16 cellular contexts compared by ENCODE assay signal in the genomic region with DNA sequence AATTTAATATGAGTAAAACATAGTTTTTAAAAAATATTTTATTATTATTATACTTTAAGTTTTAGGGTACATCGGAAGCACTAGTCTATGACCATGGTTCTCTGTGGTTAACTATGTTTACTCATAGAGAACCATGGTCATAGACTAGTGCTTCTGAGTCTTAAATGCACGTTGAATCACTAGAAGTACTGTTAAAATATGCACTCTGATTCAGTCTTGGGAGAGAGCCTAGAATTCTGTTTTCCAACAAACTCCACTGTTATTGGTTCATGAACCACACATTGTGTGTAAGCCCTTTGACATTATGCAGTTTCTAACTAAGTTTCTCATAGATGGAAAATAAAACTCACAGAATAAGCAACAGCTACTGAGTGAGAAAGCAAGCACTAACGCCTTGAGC.
DNase-seq lines count a peak whose midpoint lies in the region; ATAC-seq and TF ChIP-seq lines count a peak whose summit lies in the region.
"Had no signal": no experiment of that assay in that cellular context is flagged by ENCODE, and none has a peak within 500 bp of the region (broad histone marks: within the 10 kb centered on the region; RNA-seq: fewer than 3 reads in every experiment).

No MANE protein-coding gene starts in this region.

- no peaks in the 10 kb centered on the region for H3K4me1 ChIP-seq in hepatocyte (ENCODE audit: insufficient read depth)

- no peaks in the 10 kb centered on the region for H3K27me3 ChIP-seq in hepatocyte

- ATAC-seq in GM21447 (IDR thresholded peaks at IDR 0.05; ENCODE audit: unreplicated experiment), result no peak
- no peak for ATAC-seq in GM18861 (IDR thresholded peaks at IDR 0.05; ENCODE audit: unreplicated experiment)
- ATAC-seq: activated CD8-positive, alpha-beta T cell treated with anti-CD3 and anti-CD28 coated beads for 36 hours had no signal

- no peaks in the 10 kb centered on the region for H4K20me1 ChIP-seq in hepatocyte (ENCODE audit: insufficient read depth, poor library complexity, severe bottlenecking)

- no peaks in the 10 kb centered on the region for H3K9me3 ChIP-seq in hepatocyte (ENCODE audit: low read depth)

- H3K27ac ChIP-seq in hepatocyte, result peak overlapping the region; percentile 25
- H3K27ac ChIP-seq: C4-2B had no signal

- H3K4me3 ChIP-seq in astrocyte of the cerebellum (ENCODE audit: low read depth, low read length) (no peak overlapping the region), hepatocyte (no peak overlapping the region), skeletal muscle cell (ENCODE audit: low read depth, low read length) (no peak overlapping the region)

- no peak overlapping the region for H3K4me2 ChIP-seq in hepatocyte

- H2AFZ ChIP-seq in hepatocyte, result no peak overlapping the region

- TF ChIP-seq CTCF in astrocyte of the cerebellum (IDR thresholded peaks at IDR 0.05; ENCODE audit: low read depth, low read length, missing control alignments), result no peak
- TF ChIP-seq CTCF in hepatocyte (IDR thresholded peaks at IDR 0.05; ENCODE audit: poor library complexity), result no peak

- 77% methylated on average over 3 of the region's 3 CpGs for WGBS in hepatocyte (ENCODE audit: low lambda C conversion rate, missing lambda C conversion rate)

- no peaks in the 10 kb centered on the region for H3K36me3 ChIP-seq in hepatocyte (replicated peaks; ENCODE audit: insufficient read depth, low read depth)

- H3K79me2 ChIP-seq in hepatocyte, result no peaks in the 10 kb centered on the region

- DNase-seq in H4 (ENCODE audit: low spot score) (peak; percentile 54), astrocyte of the cerebellum (ENCODE audit: low read depth) (peak; percentile 11), hepatocyte (ENCODE audit: low spot score) (peak; percentile 12), skeletal muscle cell (ENCODE audit: low read depth) (peak; percentile 36), 8988T (no peak)
- DNase-seq: activated CD8-positive, alpha-beta T cell treated with anti-CD3 and anti-CD28 coated beads for 36 hours; amniotic stem cell; HFFc6; NCI-H2107; NCI-H524 treated with DMSO at 0.1 percent for 48 hours; occipital lobe; stimulated activated CD4-positive, alpha-beta T cell treated with anti-CD3 and anti-CD28 coated beads, Interleukin-4, amount 100 ng/mL, for 1 hour; stimulated activated CD8-positive, alpha-beta memory T cell treated with anti-CD3 and anti-CD28 coated beads, Interleukin-4, amount 100 ng/mL, for 48 hours had no signal

- in situ Hi-C loops in astrocyte of the cerebellum (cut with HindIII; ENCODE audit: low sequenced_read_pairs), result no loop called here

- H3K9me2 ChIP-seq in hepatocyte (replicated peaks; ENCODE audit: insufficient read depth), result no peaks in the 10 kb centered on the region
